28 cellular contexts compared by ENCODE assay signal in genomic region chr1:189211742-189212141, GRCh38.
A peak's percentile ranks its signal among the peaks of the same experiment; 100 is the strongest.
DNase-seq lines count a peak whose midpoint lies in the region; TF ChIP-seq lines count a peak whose summit lies in the region.
"Had no signal": no experiment of that assay in that cellular context is flagged by ENCODE, and none has a peak within 500 bp of the region (broad histone marks: within the 10 kb centered on the region; RNA-seq: fewer than 3 reads in every experiment).

No MANE protein-coding gene starts in this region.

- H3K4me3 ChIP-seq in MM.1S (ENCODE audit: low read length) = no peak overlapping the region
- H3K4me3 ChIP-seq in astrocyte of the cerebellum (ENCODE audit: low read depth, low read length) = no peak overlapping the region
- no peak overlapping the region for H3K4me3 ChIP-seq in hepatocyte
- H3K4me3 ChIP-seq: ascending aorta, BLaER1, MG63, Peyer's patch, SK-N-MC had no signal

- H3K27me3 ChIP-seq in MM.1S (replicated peaks; ENCODE audit: insufficient read depth, low read length) (no peaks in the 10 kb centered on the region), hepatocyte (no peaks in the 10 kb centered on the region)
- H3K27me3 ChIP-seq: ascending aorta, BLaER1, MG63, Peyer's patch had no signal

- TF ChIP-seq CTCF in MM.1S (IDR thresholded peaks at IDR 0.05; ENCODE audit: low read length) = no peak
- TF ChIP-seq CTCF in astrocyte of the cerebellum (IDR thresholded peaks at IDR 0.05; ENCODE audit: low read depth, low read length, missing control alignments) = no peak
- no peak for TF ChIP-seq CTCF in hepatocyte (IDR thresholded peaks at IDR 0.05; ENCODE audit: poor library complexity)

- 84% methylated on average over 3 of the region's 3 CpGs for WGBS in hepatocyte (ENCODE audit: low lambda C conversion rate, missing lambda C conversion rate)

- H3K36me3 ChIP-seq in MM.1S (replicated peaks; ENCODE audit: insufficient read depth, low read length) = no peaks in the 10 kb centered on the region
- no peaks in the 10 kb centered on the region for H3K36me3 ChIP-seq in hepatocyte (replicated peaks; ENCODE audit: insufficient read depth, low read depth)
- H3K36me3 ChIP-seq: ascending aorta, BLaER1, MG63, Peyer's patch had no signal

- H3K9me2 ChIP-seq in MM.1S (replicated peaks; ENCODE audit: insufficient read depth, low read length) = 0 out of 2 replicates have a peak, but pooled peaks cover 3% of the 10 kb centered on the region
- H3K9me2 ChIP-seq in hepatocyte (replicated peaks; ENCODE audit: insufficient read depth) = no peaks in the 10 kb centered on the region

- no peaks in the 10 kb centered on the region for H4K20me1 ChIP-seq in MM.1S (ENCODE audit: insufficient read depth, low read length)
- no peaks in the 10 kb centered on the region for H4K20me1 ChIP-seq in hepatocyte (ENCODE audit: insufficient read depth, poor library complexity, severe bottlenecking)
- H4K20me1 ChIP-seq: BLaER1 had no signal

- H3K9me3 ChIP-seq in MM.1S (replicated peaks; ENCODE audit: insufficient read depth, low read length) (no peaks in the 10 kb centered on the region), hepatocyte (ENCODE audit: low read depth) (no peaks in the 10 kb centered on the region)
- H3K9me3 ChIP-seq: ascending aorta, BLaER1, Caco-2, MG63, Peyer's patch had no signal

- H3F3A ChIP-seq in MM.1S (ENCODE audit: insufficient read depth, low read length) = no peaks in the 10 kb centered on the region

- in situ Hi-C loops in astrocyte of the cerebellum (cut with HindIII; ENCODE audit: low sequenced_read_pairs) = no loop called here

- H2AFZ ChIP-seq in MM.1S (ENCODE audit: low read length) (no peak overlapping the region), hepatocyte (no peak overlapping the region)

- H3K4me2 ChIP-seq in MM.1S (ENCODE audit: low read depth, low read length) (no peak overlapping the region), hepatocyte (no peak overlapping the region)
- H3K4me2 ChIP-seq: BLaER1 had no signal

- H3K27ac ChIP-seq in MM.1S (ENCODE audit: low read length) = no peak overlapping the region
- H3K27ac ChIP-seq in hepatocyte = no peak overlapping the region
- H3K27ac ChIP-seq: ascending aorta, BLaER1, epithelial cell of prostate, HL-60, Peyer's patch, SK-N-MC had no signal

- no peak overlapping the region for H3K9ac ChIP-seq in MM.1S (ENCODE audit: low read length)
- H3K9ac ChIP-seq: BLaER1 had no signal

- DNase-seq in Daoy (ENCODE audit: low read depth) = peak; percentile 33
- peak; percentile 1 for DNase-seq in MM.1S
- peak; percentile 29 for DNase-seq in astrocyte of the cerebellum (ENCODE audit: low read depth)
- peak; percentile 25 for DNase-seq in iris pigment epithelial cell (ENCODE audit: low read depth)
- DNase-seq in NCI-H2107 treated with DMSO at 0.1 percent for 48 hours (lab: John Stamatoyannopoulos, UW; ENCODE audit: unreplicated experiment) = no peak
- no peak for DNase-seq in hepatocyte (ENCODE audit: low spot score)
- no peak for DNase-seq in activated CD8-positive, alpha-beta memory T cell treated with anti-CD3 and anti-CD28 coated beads, Interleukin-2, amount 50 U/mL, for 48 hours
- no peak for DNase-seq in NCI-H345 treated with DMSO at 0.1 percent for 48 hours (lab: John Stamatoyannopoulos, UW; ENCODE audit: unreplicated experiment)
- DNase-seq: activated CD4-positive, alpha-beta T cell treated with anti-CD3 and anti-CD28 coated beads, Interleukin-2, amount 50 U/mL, for 1 hour; activated CD8-positive, alpha-beta memory T cell treated with anti-CD3 and anti-CD28 coated beads, Interleukin-2, amount 10 ng/mL, durations not matched to agents 7 days and 5 days; activated naive CD4-positive, alpha-beta T cell treated with anti-CD3 and anti-CD28 coated beads, Interleukin-2, amount 50 U/mL, for 16 hours; Caco-2; DND-41; left ventricle myocardium superior; MG63; natural killer cell; NCI-H1436; NCI-H2107; NCI-H524 treated with DMSO at 0.1 percent for 48 hours; NK-92 treated with Interleukin-12 subunit alpha and Interleukin-12 subunit beta, amount 100 ng/mL, for 24 hours; Peyer's patch; retina; stimulated activated CD4-positive, alpha-beta T cell treated with anti-CD3 and anti-CD28 coated beads, Interleukin-2, amount 100 ng/mL, for 48 hours had no signal

- H3K79me2 ChIP-seq in MM.1S (ENCODE audit: low read length) = no peaks in the 10 kb centered on the region
- no peaks in the 10 kb centered on the region for H3K79me2 ChIP-seq in hepatocyte

- no peaks in the 10 kb centered on the region for H3K4me1 ChIP-seq in MM.1S (ENCODE audit: low read length)
- H3K4me1 ChIP-seq in hepatocyte (ENCODE audit: insufficient read depth) = no peaks in the 10 kb centered on the region
- H3K4me1 ChIP-seq: ascending aorta, BLaER1, Caco-2, Peyer's patch had no signal

Comparison
In these comparisons a context has a peak if more than half of its experiments do, and no peak if none do; other contexts are left out.
1. DNase-seq: peak in Daoy (single experiment), MM.1S (single experiment), astrocyte of the cerebellum (single experiment) and iris pigment epithelial cell (single experiment); none in NCI-H2107 treated with DMSO at 0.1 percent for 48 hours (single experiment), hepatocyte (single experiment), activated CD8-positive, alpha-beta memory T cell treated with anti-CD3 and anti-CD28 coated beads, Interleukin-2, amount 50 U/mL, for 48 hours (single experiment) and NCI-H345 treated with DMSO at 0.1 percent for 48 hours (single experiment).